1 cellular context compared by ENCODE assay signal in genomic region chr3:4759689-4760312, GRCh38.
TF ChIP-seq lines count a peak whose summit lies in the region.

No MANE protein-coding gene starts in this region.

TF ChIP-seq in K562, 482 proteins besides CTCF, POLR2A, EP300 and RAD21 (continued from another document and continues in another):
- TF ChIP-seq ZNF239 (CRISPR knock-in tag; IDR thresholded peaks at IDR 0.05) (no peak; the same call in 1 of the 2 replicates), ELF4 (CRISPR knock-in tag; IDR thresholded peaks at IDR 0.05) (no peak; the same call in 1 of the 2 replicates), ATF2 (CRISPR knock-in tag; IDR thresholded peaks at IDR 0.05) (no peak), ZNF766 (CRISPR knock-in tag; conservative IDR thresholded peaks at IDR 0.05) (peak; percentile 55; the same call in 1 of the 2 replicates), NR3C1 (CRISPR knock-in tag; IDR thresholded peaks at IDR 0.05) (no peak), OTX1 (CRISPR knock-in tag; IDR thresholded peaks at IDR 0.05) (no peak), MTA1 (IDR thresholded peaks at IDR 0.05; ENCODE audit: borderline replicate concordance) (no peak), KLF16 (IDR thresholded peaks at IDR 0.05) (no peak), THRB (CRISPR knock-in tag; conservative IDR thresholded peaks at IDR 0.05) (no peak), PBX2 (CRISPR knock-in tag; IDR thresholded peaks at IDR 0.05; ENCODE audit: low read depth) (no peak), PBX2 (tag; conservative IDR thresholded peaks at IDR 0.05; ENCODE audit: low read depth) (peak; percentile 98), NFRKB (IDR thresholded peaks at IDR 0.05; ENCODE audit: low read depth) (no peak), CBFA2T2 (conservative IDR thresholded peaks at IDR 0.05) (no peak), NEUROD1 (IDR thresholded peaks at IDR 0.05; ENCODE audit: borderline replicate concordance, low read depth, low read length, partially characterized antibody) (peak; percentile 37), CREM (IDR thresholded peaks at IDR 0.05; ENCODE audit: low read depth) (peak; percentile 30; the same call in 1 of the 2 replicates), ZNF780A (CRISPR knock-in tag; IDR thresholded peaks at IDR 0.05) (no peak), MEF2D (tag; conservative IDR thresholded peaks at IDR 0.05; ENCODE audit: low read depth) (no peak), ATF1 (CRISPR knock-in tag; IDR thresholded peaks at IDR 0.05) (no peak), ATF1 (tag; IDR thresholded peaks at IDR 0.05) (peak; percentile 46), GTF3C2 (IDR thresholded peaks at IDR 0.05; ENCODE audit: borderline replicate concordance, extremely low read depth, insufficient read length) (no peak), ZNF277 (CRISPR knock-in tag; IDR thresholded peaks at IDR 0.05; ENCODE audit: borderline replicate concordance) (no peak), MTF1 (CRISPR knock-in tag; IDR thresholded peaks at IDR 0.05; ENCODE audit: borderline replicate concordance) (no peak), ZNF165 (CRISPR knock-in tag; IDR thresholded peaks at IDR 0.05; ENCODE audit: borderline replicate concordance) (no peak), CHD1 (IDR thresholded peaks at IDR 0.05; ENCODE audit: low read length) (peak; percentile 64), POLR3G (IDR thresholded peaks at IDR 0.05; ENCODE audit: extremely low read depth, insufficient read length, insufficient replicate concordance) (no peak), TCF15 (CRISPR knock-in tag; IDR thresholded peaks at IDR 0.05) (no peak), E2F8 (IDR thresholded peaks at IDR 0.05; ENCODE audit: low read depth, partially characterized antibody) (no peak), ZNF398 (CRISPR knock-in tag; IDR thresholded peaks at IDR 0.05) (no peak), PHB2 (IDR thresholded peaks at IDR 0.05; ENCODE audit: low read depth) (no peak), ZNF695 (CRISPR knock-in tag; IDR thresholded peaks at IDR 0.05) (no peak; the same call in 1 of the 2 replicates), KHSRP (IDR thresholded peaks at IDR 0.05) (no peak), ILK (tag; IDR thresholded peaks at IDR 0.05; ENCODE audit: borderline replicate concordance, low read depth) (no peak), MIER1 (IDR thresholded peaks at IDR 0.05; ENCODE audit: low read depth) (no peak), STAT5A (IDR thresholded peaks at IDR 0.05; ENCODE audit: borderline replicate concordance, low read length) (no peak), FOSL1 (tag; conservative IDR thresholded peaks at IDR 0.05) (no peak; the same call in 1 of the 2 replicates), ZNF584 (CRISPR knock-in tag; IDR thresholded peaks at IDR 0.05; ENCODE audit: low read depth) (no peak), MED1 (CRISPR knock-in tag; IDR thresholded peaks at IDR 0.05; ENCODE audit: borderline replicate concordance) (no peak), TBL1XR1 (IDR thresholded peaks at IDR 0.05; ENCODE audit: low read length in 2 of 2) (peak; percentile 12 to 67; a peak in 1 of 4 replicates), HIVEP1 (CRISPR knock-in tag; IDR thresholded peaks at IDR 0.05) (no peak), ATF4 (CRISPR knock-in tag; IDR thresholded peaks at IDR 0.05) (no peak), ZKSCAN3 (CRISPR knock-in tag; IDR thresholded peaks at IDR 0.05) (no peak), ZNF121 (CRISPR knock-in tag; conservative IDR thresholded peaks at IDR 0.05) (no peak), SPI1 (IDR thresholded peaks at IDR 0.05; ENCODE audit: borderline replicate concordance, low read depth, low read length) (no peak), TFE3 (CRISPR knock-in tag; IDR thresholded peaks at IDR 0.05) (no peak), ZBTB33 (CRISPR knock-in tag; IDR thresholded peaks at IDR 0.05) (0 out of 2 replicates have a peak, but pooled peaks have one; percentile 21), ZNF76 (CRISPR knock-in tag; IDR thresholded peaks at IDR 0.05; ENCODE audit: borderline replicate concordance) (no peak), HLTF (IDR thresholded peaks at IDR 0.05) (no peak)
